Comparison of ENCODE assay signal across 10 cellular contexts in genomic region chr2:203740741-203741363, GRCh38. TPM values are rescaled to one million over a fixed set of nuclear protein-coding genes. Genes with fewer than 3 reads are reported as not detected.
DNase-seq lines count a peak whose midpoint lies in the region; ATAC-seq and TF ChIP-seq lines count a peak whose summit lies in the region.
"Had no signal": no experiment of that assay in that cellular context is flagged by ENCODE, and none has a peak within 500 bp of the region (broad histone marks: within the 10 kb centered on the region; RNA-seq: fewer than 3 reads in every experiment).

No MANE protein-coding gene starts in this region.

- H4K20me1 ChIP-seq in DND-41 (ENCODE audit: insufficient read depth, low read length), result no peaks in the 10 kb centered on the region

- POLR2A ChIA-PET in naive thymus-derived CD4-positive, alpha-beta T cell (lab: Charles Lee), result interaction anchor here (0.7 to 15.0 kb wide), 21 partner anchors 9 to 870 kb away, joined by 3 to 343 read pairs (median 8); partner anchors contain the start of gene CD28

- no peaks in the 10 kb centered on the region for H3K79me2 ChIP-seq in DND-41 (ENCODE audit: insufficient read depth, low read length)

- peak; percentile 29 for TF ChIP-seq CTCF in DND-41 (IDR thresholded peaks at IDR 0.05; ENCODE audit: borderline replicate concordance, extremely low read depth, low read length, poor library complexity, severe bottlenecking)
- TF ChIP-seq CTCF in osteocyte (IDR thresholded peaks at IDR 0.05), result no peak

- ATAC-seq in DND-41 (ENCODE audit: insufficient read depth, low read depth) (peak; percentile 91), HG03175 (IDR thresholded peaks at IDR 0.05; ENCODE audit: unreplicated experiment) (no peak)
- peak; percentile 75 to 78 for ATAC-seq in activated naive CD4-positive, alpha-beta T cell treated with anti-CD3 and anti-CD28 coated beads, Interleukin-2, amount 50 U/mL, for 72 hours
- peak; percentile 93 for ATAC-seq in naive thymus-derived CD4-positive, alpha-beta T cell

- H3K4me2 ChIP-seq in DND-41 (ENCODE audit: insufficient read depth, low read length), result peak overlapping the region; percentile 59

- H3K9me3 Mint-ChIP-seq in activated naive CD4-positive, alpha-beta T cell treated with anti-CD3 and anti-CD28 coated beads, Interleukin-2, amount 50 U/mL, for 72 hours, result peaks cover 18 to 19% of the 10 kb centered on the region in 2 donors
- peaks cover 0 to 13% (median 6%) of the 10 kb centered on the region in 11 donors for H3K9me3 Mint-ChIP-seq in naive thymus-derived CD4-positive, alpha-beta T cell
- H3K9me3 Mint-ChIP-seq in osteocyte (ENCODE audit: unreplicated experiment), result peaks cover 4% of the 10 kb centered on the region

- peak; percentile 79 for DNase-seq in DND-41
- peak; percentile 71 for DNase-seq in M059J (ENCODE audit: low read depth)
- DNase-seq in activated naive CD4-positive, alpha-beta T cell treated with anti-CD3 and anti-CD28 coated beads, Interleukin-2, amount 50 U/mL, for 72 hours (ENCODE audit: low spot score in 2 of 2), result no peak
- DNase-seq in naive thymus-derived CD4-positive, alpha-beta T cell, result peak in 7 of 9 donors; percentile 68 to 94 (median 88)
- no peak for DNase-seq in osteocyte (ENCODE audit: extremely low spot score, unreplicated experiment)
- DNase-seq in NCI-H2196 treated with DMSO at 0.1 percent for 48 hours (lab: John Stamatoyannopoulos, UW; ENCODE audit: unreplicated experiment), result no peak
- DNase-seq in posterior cingulate gyrus, result no peak
- DNase-seq: NCI-H1417 treated with DMSO at 0.1 percent for 48 hours had no signal

- peaks cover 57 to 93% (median 84%) of the 10 kb centered on the region in 7 donors for H3K4me1 Mint-ChIP-seq in naive thymus-derived CD4-positive, alpha-beta T cell
- H3K4me1 Mint-ChIP-seq in osteocyte (ENCODE audit: unreplicated experiment), result peaks cover 22% of the 10 kb centered on the region

- H3K4me3 ChIP-seq in DND-41 (ENCODE audit: low read depth in 1 of 2, low read length in 2 of 2), result peak overlapping the region in 1 of 2 experiments; percentile 38; a peak in 2 of 4 replicates
- peak overlapping the region; percentile 35 for H3K4me3 ChIP-seq in naive thymus-derived CD4-positive, alpha-beta T cell (ENCODE audit: low read length)

- intact Hi-C loops in naive thymus-derived CD4-positive, alpha-beta T cell (cut with micrococcal nuclease), result loop anchor here (1.0 to 5.0 kb wide), 16 partner anchors 8 to 151 kb away; partner anchors contain the start of genes CD28 (in 1 of the 2) and CTLA4 (in 1 of the 2)
- intact Hi-C loops in posterior cingulate gyrus (cut with DNase I), result no loop called here

- CTCF ChIA-PET in naive thymus-derived CD4-positive, alpha-beta T cell (lab: Charles Lee), result interaction anchor here (0.6 to 2.6 kb wide), 16 partner anchors 9 to 327 kb away, joined by 3 to 31 read pairs (median 4); no protein-coding TSS in a partner anchor

- H2AFZ ChIP-seq in DND-41 (ENCODE audit: low read depth, low read length), result peak overlapping the region; percentile 75

- no peaks in the 10 kb centered on the region for H3K36me3 ChIP-seq in DND-41 (ENCODE audit: insufficient read depth, low read length)
- peaks cover 0 to 22% (median 7%) of the 10 kb centered on the region in 3 experiments for H3K36me3 ChIP-seq in naive thymus-derived CD4-positive, alpha-beta T cell (ENCODE audit: control insufficient read depth in 2 of 3, insufficient read depth in 3 of 3, low read length in 3 of 3)
- H3K36me3 ChIP-seq: neutrophil had no signal

- peaks cover 49% of the 10 kb centered on the region for H3K4me1 ChIP-seq in DND-41 (ENCODE audit: insufficient read depth, low read length)
- peaks cover 55 to 86% of the 10 kb centered on the region in 2 donors for H3K4me1 ChIP-seq in naive thymus-derived CD4-positive, alpha-beta T cell (ENCODE audit: control insufficient read depth in 2 of 2, insufficient read depth in 2 of 2, low read length in 2 of 2)

- H3K9ac ChIP-seq in DND-41 (ENCODE audit: low read depth, low read length), result peak overlapping the region; percentile 71

- peak overlapping the region; percentile 60 to 87 (median 70) for H3K4me3 Mint-ChIP-seq in naive thymus-derived CD4-positive, alpha-beta T cell
- no peak overlapping the region for H3K4me3 Mint-ChIP-seq in osteocyte (ENCODE audit: unreplicated experiment)

- no peaks in the 10 kb centered on the region for H3K27me3 ChIP-seq in DND-41 (ENCODE audit: insufficient read depth, low read length, poor library complexity)
- no peaks in the 10 kb centered on the region for H3K27me3 ChIP-seq in naive thymus-derived CD4-positive, alpha-beta T cell (ENCODE audit: control insufficient read depth in 2 of 2, insufficient read depth in 2 of 2, low read length in 2 of 2)
- H3K27me3 ChIP-seq: neutrophil had no signal

- H3K27ac ChIP-seq in DND-41 (ENCODE audit: low read length), result peak overlapping the region; percentile 100
- H3K27ac ChIP-seq in naive thymus-derived CD4-positive, alpha-beta T cell (ENCODE audit: low read depth, low read length), result peak overlapping the region; percentile 80
- H3K27ac ChIP-seq: neutrophil had no signal

- peaks cover 7% of the 10 kb centered on the region for H3K9me3 ChIP-seq in DND-41 (ENCODE audit: insufficient read depth, low read length, severe bottlenecking)
- H3K9me3 ChIP-seq in naive thymus-derived CD4-positive, alpha-beta T cell (ENCODE audit: control insufficient read depth in 2 of 3, low read length in 3 of 3), result no peaks in the 10 kb centered on the region
- H3K9me3 ChIP-seq: neutrophil had no signal

- peak overlapping the region; percentile 96 to 99 for H3K27ac Mint-ChIP-seq in activated naive CD4-positive, alpha-beta T cell treated with anti-CD3 and anti-CD28 coated beads, Interleukin-2, amount 50 U/mL, for 72 hours
- peak overlapping the region; percentile 79 to 98 (median 96) for H3K27ac Mint-ChIP-seq in naive thymus-derived CD4-positive, alpha-beta T cell
- no peak overlapping the region for H3K27ac Mint-ChIP-seq in osteocyte (ENCODE audit: unreplicated experiment)

- H3K27me3 Mint-ChIP-seq in naive thymus-derived CD4-positive, alpha-beta T cell, result no peaks in the 10 kb centered on the region
- no peaks in the 10 kb centered on the region for H3K27me3 Mint-ChIP-seq in osteocyte (ENCODE audit: unreplicated experiment)

- H3K36me3 Mint-ChIP-seq in activated naive CD4-positive, alpha-beta T cell treated with anti-CD3 and anti-CD28 coated beads, Interleukin-2, amount 50 U/mL, for 72 hours, result peaks cover 36 to 73% of the 10 kb centered on the region in 2 donors
- H3K36me3 Mint-ChIP-seq in naive thymus-derived CD4-positive, alpha-beta T cell, result peaks cover 10 to 66% (median 39%) of the 10 kb centered on the region in 5 donors
- no peaks in the 10 kb centered on the region for H3K36me3 Mint-ChIP-seq in osteocyte (ENCODE audit: unreplicated experiment)

RNA-seq across cellular contexts. Expression of gene CD28, which starts 34.4 kb away (rescaled TPM):
- total RNA-seq in M059J (2014; rRNA removed; shearing (Covaris generic)), result not detected in 2 replicates
- 100 to 1,000 TPM; 159 to 191 TPM for total RNA-seq in activated naive CD4-positive, alpha-beta T cell treated with anti-CD3 and anti-CD28 coated beads, Interleukin-2, amount 50 U/mL, for 72 hours
- 100 to 1,000 TPM in 4 of 5 experiments, 10 to 100 TPM in 1; 66.7 to 224 (median 121) TPM for total RNA-seq in naive thymus-derived CD4-positive, alpha-beta T cell
- 10 to 100 TPM; 52.2 to 67.5 TPM for polyA plus RNA-seq in naive thymus-derived CD4-positive, alpha-beta T cell
- total RNA-seq in osteocyte, result not detected in 2 replicates

Comparison
In these comparisons a context has a peak if more than half of its experiments do, and no peak if none do; other contexts are left out.
1. DNase-seq: peak in DND-41 (single experiment), M059J (single experiment) and naive thymus-derived CD4-positive, alpha-beta T cell (7 of 9); none in activated naive CD4-positive, alpha-beta T cell treated with anti-CD3 and anti-CD28 coated beads, Interleukin-2, amount 50 U/mL, for 72 hours (0 of 2), osteocyte (single experiment), NCI-H2196 treated with DMSO at 0.1 percent for 48 hours (single experiment) and posterior cingulate gyrus (0 of 10).
2. RNA of gene CD28, which starts 34.4 kb away (total RNA-seq): 159 to 191 TPM in activated naive CD4-positive, alpha-beta T cell treated with anti-CD3 and anti-CD28 coated beads, Interleukin-2, amount 50 U/mL, for 72 hours and 66.7 to 224 TPM in naive thymus-derived CD4-positive, alpha-beta T cell; not detected in M059J and not detected in osteocyte; every median in the first group is over 10 times any median in the second.